Comparison of ENCODE assay signal across 8 cellular contexts in genomic region chr21:32520885-32521735, GRCh38.
DNase-seq lines count a peak whose midpoint lies in the region; ATAC-seq and TF ChIP-seq lines count a peak whose summit lies in the region.

No MANE protein-coding gene starts in this region.

- no peak overlapping the region for H3K4me3 ChIP-seq in CD8-positive, alpha-beta T cell (ENCODE audit: low read depth, low read length)

- H3K4me3 Mint-ChIP-seq in CD8-positive, alpha-beta T cell, result no peak overlapping the region
- no peak overlapping the region for H3K4me3 Mint-ChIP-seq in activated CD4-positive, alpha-beta memory T cell treated with anti-CD3 and anti-CD28 coated beads for 36 hours
- H3K4me3 Mint-ChIP-seq in activated naive CD8-positive, alpha-beta T cell treated with anti-CD3 and anti-CD28 coated beads for 36 hours, result no peak overlapping the region

- no peak for DNase-seq in CD8-positive, alpha-beta T cell
- DNase-seq in NCI-H774 (lab: John Stamatoyannopoulos, UW) (peak; percentile 19), dedifferentiated amniotic fluid mesenchymal stem cell (ENCODE audit: extremely low spot score) (peak; percentile 68), mesenteric fat pad (ENCODE audit: low spot score) (peak; percentile 92), activated gamma-delta T cell (lab: John Stamatoyannopoulos, UW) (no peak)
- DNase-seq in activated CD4-positive, alpha-beta memory T cell treated with anti-CD3 and anti-CD28 coated beads for 36 hours, result no peak
- no peak for DNase-seq in activated naive CD8-positive, alpha-beta T cell treated with anti-CD3 and anti-CD28 coated beads for 36 hours

- no peaks in the 10 kb centered on the region for H3K27me3 ChIP-seq in CD8-positive, alpha-beta T cell (ENCODE audit: insufficient read depth, low read length)

- H3K36me3 ChIP-seq in CD8-positive, alpha-beta T cell (ENCODE audit: insufficient read depth, low read length), result no peaks in the 10 kb centered on the region

- CTCF ChIA-PET in CD8-positive, alpha-beta T cell (lab: Charles Lee), result interaction anchor here (0.5 kb wide), 1 partner anchor 680 kb away, joined by 3 read pairs; no protein-coding TSS in a partner anchor
- CTCF ChIA-PET in activated CD4-positive, alpha-beta memory T cell treated with anti-CD3 and anti-CD28 coated beads for 36 hours (lab: Charles Lee), result no interaction called here

- POLR2A ChIA-PET in CD8-positive, alpha-beta T cell (lab: Charles Lee), result no interaction called here
- POLR2A ChIA-PET in activated CD4-positive, alpha-beta memory T cell treated with anti-CD3 and anti-CD28 coated beads for 36 hours (lab: Charles Lee), result interaction anchor here (0.6 to 0.8 kb wide), 2 partner anchors 28 to 164 kb away, joined by 4 to 5 read pairs; no protein-coding TSS in a partner anchor

- H3K4me1 ChIP-seq in CD8-positive, alpha-beta T cell (ENCODE audit: insufficient read depth, low read length), result no peaks in the 10 kb centered on the region

- H3K27ac ChIP-seq in CD8-positive, alpha-beta T cell (ENCODE audit: low read depth, low read length), result no peak overlapping the region

- intact Hi-C loops in CD8-positive, alpha-beta T cell (cut with DNase I, micrococcal nuclease), result no loop called here
- intact Hi-C loops in activated CD4-positive, alpha-beta memory T cell treated with anti-CD3 and anti-CD28 coated beads for 36 hours (cut with micrococcal nuclease), result no loop called here

- no peaks in the 10 kb centered on the region for H3K9me3 Mint-ChIP-seq in CD8-positive, alpha-beta T cell
- peaks cover 4% of the 10 kb centered on the region for H3K9me3 Mint-ChIP-seq in activated CD4-positive, alpha-beta memory T cell treated with anti-CD3 and anti-CD28 coated beads for 36 hours
- peaks cover 2% of the 10 kb centered on the region for H3K9me3 Mint-ChIP-seq in activated naive CD8-positive, alpha-beta T cell treated with anti-CD3 and anti-CD28 coated beads for 36 hours

- H3K27ac Mint-ChIP-seq in CD8-positive, alpha-beta T cell, result peak overlapping the region; percentile 22
- no peak overlapping the region for H3K27ac Mint-ChIP-seq in activated CD4-positive, alpha-beta memory T cell treated with anti-CD3 and anti-CD28 coated beads for 36 hours
- no peak overlapping the region for H3K27ac Mint-ChIP-seq in activated naive CD8-positive, alpha-beta T cell treated with anti-CD3 and anti-CD28 coated beads for 36 hours

- TF ChIP-seq CTCF in CD8-positive, alpha-beta T cell (IDR thresholded peaks at IDR 0.05), result no peak

- H3K4me1 Mint-ChIP-seq in CD8-positive, alpha-beta T cell (ENCODE audit: low read depth), result peaks cover 4% of the 10 kb centered on the region
- H3K4me1 Mint-ChIP-seq in activated CD4-positive, alpha-beta memory T cell treated with anti-CD3 and anti-CD28 coated beads for 36 hours (ENCODE audit: low read depth), result no peaks in the 10 kb centered on the region
- no peaks in the 10 kb centered on the region for H3K4me1 Mint-ChIP-seq in activated naive CD8-positive, alpha-beta T cell treated with anti-CD3 and anti-CD28 coated beads for 36 hours

- no peaks in the 10 kb centered on the region for H3K27me3 Mint-ChIP-seq in CD8-positive, alpha-beta T cell (ENCODE audit: low read depth)
- H3K27me3 Mint-ChIP-seq in activated CD4-positive, alpha-beta memory T cell treated with anti-CD3 and anti-CD28 coated beads for 36 hours, result no peaks in the 10 kb centered on the region
- H3K27me3 Mint-ChIP-seq in activated naive CD8-positive, alpha-beta T cell treated with anti-CD3 and anti-CD28 coated beads for 36 hours, result no peaks in the 10 kb centered on the region

- H3K9me3 ChIP-seq in CD8-positive, alpha-beta T cell (ENCODE audit: low read length), result no peaks in the 10 kb centered on the region

- peaks cover 2% of the 10 kb centered on the region for H3K36me3 Mint-ChIP-seq in CD8-positive, alpha-beta T cell
- peaks cover 2% of the 10 kb centered on the region for H3K36me3 Mint-ChIP-seq in activated CD4-positive, alpha-beta memory T cell treated with anti-CD3 and anti-CD28 coated beads for 36 hours
- H3K36me3 Mint-ChIP-seq in activated naive CD8-positive, alpha-beta T cell treated with anti-CD3 and anti-CD28 coated beads for 36 hours, result no peaks in the 10 kb centered on the region

- ATAC-seq in CD8-positive, alpha-beta T cell, result no peak
- ATAC-seq in HG03442 (IDR thresholded peaks at IDR 0.05; ENCODE audit: unreplicated experiment), result no peak

Comparison
In these comparisons a context has a peak if more than half of its experiments do, and no peak if none do; other contexts are left out.
1. DNase-seq: peak in NCI-H774 (single experiment), dedifferentiated amniotic fluid mesenchymal stem cell (single experiment) and mesenteric fat pad (single experiment); none in CD8-positive, alpha-beta T cell (0 of 7), activated CD4-positive, alpha-beta memory T cell treated with anti-CD3 and anti-CD28 coated beads for 36 hours (single experiment), activated gamma-delta T cell (single experiment) and activated naive CD8-positive, alpha-beta T cell treated with anti-CD3 and anti-CD28 coated beads for 36 hours (single experiment).